Comparison of ENCODE assay signal across 14 cellular contexts in genomic region chr11:17611049-17611448, GRCh38.
"Had no signal": no experiment of that assay in that cellular context is flagged by ENCODE, and none has a peak within 500 bp of the region (broad histone marks: within the 10 kb centered on the region; RNA-seq: fewer than 3 reads in every experiment).

No MANE protein-coding gene starts in this region.

- H3K9me3 Mint-ChIP-seq: effector memory CD8-positive, alpha-beta T cell; natural killer cell treated with Interleukin-12 subunit alpha and Interleukin-12 subunit beta and Interleukin-15 and Interleukin-18, amount 100 ng/mL, for 72 hours; stimulated activated naive CD8-positive, alpha-beta T cell treated with anti-CD3 and anti-CD28 coated beads, Interleukin-15, Interleukin-2, amounts not matched to agents 100 ng/mL and 50 ng/mL, for 24 hours had no signal

- H3K4me1 ChIP-seq: tibial nerve had no signal

- H3K27me3 ChIP-seq: brain microvascular endothelial cell, tibial nerve had no signal

- H3K36me3 Mint-ChIP-seq: natural killer cell treated with Interleukin-12 subunit alpha and Interleukin-12 subunit beta and Interleukin-15 and Interleukin-18, amount 100 ng/mL, for 72 hours had no signal

- DNase-seq: activated naive CD4-positive, alpha-beta T cell treated with anti-CD3 and anti-CD28 coated beads, Interleukin-2, amount 50 U/mL, for 16 hours; activated T-cell treated with anti-CD3 and anti-CD28 coated beads for 4 hours; brain microvascular endothelial cell; central memory CD4-positive, alpha-beta T cell; dermis blood vessel endothelial cell; effector memory CD8-positive, alpha-beta T cell; foreskin melanocyte; hippocampal formation; left cardiac atrium; retina had no signal

- H3K36me3 ChIP-seq: brain microvascular endothelial cell, tibial nerve had no signal

- H3K4me3 Mint-ChIP-seq: effector memory CD8-positive, alpha-beta T cell; natural killer cell treated with Interleukin-12 subunit alpha and Interleukin-12 subunit beta and Interleukin-15 and Interleukin-18, amount 100 ng/mL, for 72 hours; stimulated activated naive CD8-positive, alpha-beta T cell treated with anti-CD3 and anti-CD28 coated beads, Interleukin-15, Interleukin-2, amounts not matched to agents 100 ng/mL and 50 ng/mL, for 24 hours had no signal

- H3K9me3 ChIP-seq: tibial nerve had no signal

- ATAC-seq: effector memory CD8-positive, alpha-beta T cell; left cardiac atrium; natural killer cell treated with Interleukin-12 subunit alpha and Interleukin-12 subunit beta and Interleukin-15 and Interleukin-18, amount 100 ng/mL, for 72 hours had no signal

- H3K27ac Mint-ChIP-seq: effector memory CD8-positive, alpha-beta T cell; natural killer cell treated with Interleukin-12 subunit alpha and Interleukin-12 subunit beta and Interleukin-15 and Interleukin-18, amount 100 ng/mL, for 72 hours; stimulated activated naive CD8-positive, alpha-beta T cell treated with anti-CD3 and anti-CD28 coated beads, Interleukin-15, Interleukin-2, amounts not matched to agents 100 ng/mL and 50 ng/mL, for 24 hours had no signal

- H3K4me3 ChIP-seq: skin epidermis, tibial nerve had no signal

- H3K27ac ChIP-seq: brain microvascular endothelial cell, skin epidermis, tibial nerve had no signal
